ENCODE assay signal across 9 cellular contexts in genomic region chr15:85401108-85401765, GRCh38. TPM values are rescaled to one million over a fixed set of nuclear protein-coding genes. Genes with fewer than 3 reads are reported as not detected.
A peak's percentile ranks its signal among the peaks of the same experiment; 100 is the strongest.
DNase-seq lines count a peak whose midpoint lies in the region; ATAC-seq and TF ChIP-seq lines count a peak whose summit lies in the region.
"Had no signal": no experiment of that assay in that cellular context is flagged by ENCODE, and none has a peak within 500 bp of the region (broad histone marks: within the 10 kb centered on the region; RNA-seq: fewer than 3 reads in every experiment).

No MANE protein-coding gene starts in this region.

- no peak overlapping the region for H3K4me3 Mint-ChIP-seq in activated CD4-positive, alpha-beta memory T cell treated with anti-CD3 and anti-CD28 coated beads for 36 hours
- H3K4me3 Mint-ChIP-seq in stimulated activated naive CD8-positive, alpha-beta T cell treated with anti-CD3 and anti-CD28 coated beads, Interleukin-15, Interleukin-2, amounts not matched to agents 100 ng/mL and 50 ng/mL, for 24 hours = peak overlapping the region; percentile 55

- no peak for ATAC-seq in left ventricle myocardium superior
- ATAC-seq in HG02885 (IDR thresholded peaks at IDR 0.05; ENCODE audit: poor library complexity, unreplicated experiment) = peak; percentile 73

- intact Hi-C loops in left ventricle myocardium superior (cut with micrococcal nuclease) = no loop called here
- intact Hi-C loops in activated CD4-positive, alpha-beta memory T cell treated with anti-CD3 and anti-CD28 coated beads for 36 hours (cut with micrococcal nuclease) = no loop called here

- H3K27ac ChIP-seq in cardiac muscle cell = peak overlapping the region; percentile 14

- H3K27ac Mint-ChIP-seq in activated CD4-positive, alpha-beta memory T cell treated with anti-CD3 and anti-CD28 coated beads for 36 hours = peak overlapping the region; percentile 0
- H3K27ac Mint-ChIP-seq in stimulated activated naive CD8-positive, alpha-beta T cell treated with anti-CD3 and anti-CD28 coated beads, Interleukin-15, Interleukin-2, amounts not matched to agents 100 ng/mL and 50 ng/mL, for 24 hours = peak overlapping the region; percentile 78

- peaks cover 33% of the 10 kb centered on the region for H3K4me1 ChIP-seq in cardiac muscle cell (ENCODE audit: low read depth)

- H3K27me3 ChIP-seq in cardiac muscle cell = no peaks in the 10 kb centered on the region

- H3K9me3 Mint-ChIP-seq in activated CD4-positive, alpha-beta memory T cell treated with anti-CD3 and anti-CD28 coated beads for 36 hours = no peaks in the 10 kb centered on the region
- no peaks in the 10 kb centered on the region for H3K9me3 Mint-ChIP-seq in stimulated activated naive CD8-positive, alpha-beta T cell treated with anti-CD3 and anti-CD28 coated beads, Interleukin-15, Interleukin-2, amounts not matched to agents 100 ng/mL and 50 ng/mL, for 24 hours

- H3K36me3 ChIP-seq in cardiac muscle cell = no peaks in the 10 kb centered on the region

- POLR2A ChIA-PET in activated CD4-positive, alpha-beta memory T cell treated with anti-CD3 and anti-CD28 coated beads for 36 hours (lab: Charles Lee) = interaction anchor here (0.7 kb wide), 1 partner anchor 11 kb away, joined by 3 read pairs; no protein-coding TSS in a partner anchor

- DNase-seq in cardiac muscle cell (ENCODE audit: low read depth in 1 of 2, low spot score in 1 of 2) (no peak), left ventricle myocardium superior (no peak), HUDEP-2 (lab: John Stamatoyannopoulos, UW; ENCODE audit: unreplicated experiment in 76 of 76) (no peak), OCI-M2 (lab: John Stamatoyannopoulos, UW; ENCODE audit: unreplicated experiment) (no peak), GM20000 (ENCODE audit: low spot score) (no peak)
- no peak for DNase-seq in activated CD4-positive, alpha-beta memory T cell treated with anti-CD3 and anti-CD28 coated beads for 36 hours
- DNase-seq: NCI-H146 had no signal

- TF ChIP-seq CTCF in cardiac muscle cell (IDR thresholded peaks at IDR 0.05; ENCODE audit: low read depth, low read length) (no peak), GM20000 (IDR thresholded peaks at IDR 0.05; ENCODE audit: extremely low read depth, missing control alignments) (no peak)

- peaks cover 68% of the 10 kb centered on the region for H3K4me1 Mint-ChIP-seq in activated CD4-positive, alpha-beta memory T cell treated with anti-CD3 and anti-CD28 coated beads for 36 hours (ENCODE audit: low read depth)
- H3K4me1 Mint-ChIP-seq in stimulated activated naive CD8-positive, alpha-beta T cell treated with anti-CD3 and anti-CD28 coated beads, Interleukin-15, Interleukin-2, amounts not matched to agents 100 ng/mL and 50 ng/mL, for 24 hours (ENCODE audit: low read depth) = peaks cover 82% of the 10 kb centered on the region

- H3K36me3 Mint-ChIP-seq in activated CD4-positive, alpha-beta memory T cell treated with anti-CD3 and anti-CD28 coated beads for 36 hours = peaks cover 2% of the 10 kb centered on the region
- peaks cover 4% of the 10 kb centered on the region for H3K36me3 Mint-ChIP-seq in stimulated activated naive CD8-positive, alpha-beta T cell treated with anti-CD3 and anti-CD28 coated beads, Interleukin-15, Interleukin-2, amounts not matched to agents 100 ng/mL and 50 ng/mL, for 24 hours (ENCODE audit: low read depth)

- H3K27me3 Mint-ChIP-seq in activated CD4-positive, alpha-beta memory T cell treated with anti-CD3 and anti-CD28 coated beads for 36 hours = no peaks in the 10 kb centered on the region
- no peaks in the 10 kb centered on the region for H3K27me3 Mint-ChIP-seq in stimulated activated naive CD8-positive, alpha-beta T cell treated with anti-CD3 and anti-CD28 coated beads, Interleukin-15, Interleukin-2, amounts not matched to agents 100 ng/mL and 50 ng/mL, for 24 hours

- CTCF ChIA-PET in activated CD4-positive, alpha-beta memory T cell treated with anti-CD3 and anti-CD28 coated beads for 36 hours (lab: Charles Lee) = interaction anchor here (0.5 to 5.8 kb wide), 6 partner anchors 12 to 440 kb away, joined by 3 to 50 read pairs (median 4); no protein-coding TSS in a partner anchor

- H3K4me3 ChIP-seq in cardiac muscle cell = no peak overlapping the region

- H3K9me3 ChIP-seq in cardiac muscle cell (ENCODE audit: low read depth) = no peaks in the 10 kb centered on the region

RNA-seq across cellular contexts. Expression of gene AKAP13, which starts 20.8 kb away (rescaled TPM):
- total RNA-seq in cardiac muscle cell = 72.5 and 108 TPM in 2 replicates
- polyA plus RNA-seq in cardiac muscle cell = 53.1 and 86.9 TPM in 2 replicates
- total RNA-seq in left ventricle myocardium superior = 284 TPM
- 100 to 1,000 TPM; 106 to 113 TPM for total RNA-seq in activated CD4-positive, alpha-beta memory T cell treated with anti-CD3 and anti-CD28 coated beads for 36 hours
